1 cellular context compared by ENCODE assay signal in genomic region chr7:18352339-18353255, GRCh38.
TF ChIP-seq lines count a peak whose summit lies in the region.

No MANE protein-coding gene starts in this region.

TF ChIP-seq in GM23338, 12 proteins besides CTCF, POLR2A, EP300 and RAD21 (continued from another document):
- no peak for TF ChIP-seq ZNF462 (CRISPR knock-in tag; IDR thresholded peaks at IDR 0.05)
TF ChIP-seq in GM23338: peak in this region for 0.
